In genomic region chr10:71244638-71245419, GRCh38 we compare ENCODE assay signal across 10 cellular contexts. TPM values are rescaled to one million over a fixed set of nuclear protein-coding genes. Genes with fewer than 3 reads are reported as not detected.
DNase-seq lines count a peak whose midpoint lies in the region; ATAC-seq, FAIRE-seq and TF ChIP-seq lines count a peak whose summit lies in the region.
"Had no signal": no experiment of that assay in that cellular context is flagged by ENCODE, and none has a peak within 500 bp of the region (broad histone marks: within the 10 kb centered on the region; RNA-seq: fewer than 3 reads in every experiment).

No MANE protein-coding gene starts in this region.

- WGBS in liver: 68% methylated on average over 27 of the region's 27 CpGs
- 30% methylated on average over 19 of the region's 27 CpGs for WGBS in HepG2 (ENCODE audit: low lambda C conversion rate)
- WGBS in endodermal cell (ENCODE audit: insufficient coverage in 1 of 2, insufficient read length in 1 of 2), 2 experiments: 89 to 90% methylated on average over 21 to 27 of the region's 27 CpGs

- no peaks in the 10 kb centered on the region for H3K79me2 ChIP-seq in HepG2 (ENCODE audit: insufficient read depth, low read length)

- no peak overlapping the region for H2AFZ ChIP-seq in HepG2 (ENCODE audit: low read length)

- no peak overlapping the region for H3K4me3 ChIP-seq in liver (ENCODE audit: low read depth in 1 of 3, low read length in 3 of 3)
- H3K4me3 ChIP-seq in HepG2 (replicated peaks in 1 of 3; ENCODE audit: insufficient read depth in 1 of 3, low read depth in 2 of 3, low read length in 3 of 3): no peak overlapping the region
- H3K4me3 ChIP-seq in endodermal cell (ENCODE audit: low read length): no peak overlapping the region
- peak overlapping the region; percentile 44 to 62 for H3K4me3 ChIP-seq in mucosa of rectum (ENCODE audit: low read length in 2 of 2)

- peaks cover 0 to 21% (median 7%) of the 10 kb centered on the region in 4 donors for H3K4me1 ChIP-seq in liver (ENCODE audit: control insufficient read depth in 4 of 4, insufficient read depth in 4 of 4, low read length in 3 of 4)
- H3K4me1 ChIP-seq in HepG2 (ENCODE audit: insufficient read depth, low read length): no peaks in the 10 kb centered on the region
- peaks cover 19% of the 10 kb centered on the region for H3K4me1 ChIP-seq in endodermal cell (ENCODE audit: control insufficient read depth, insufficient read depth, low read length)
- H3K4me1 ChIP-seq in mucosa of rectum (ENCODE audit: control insufficient read depth in 2 of 2, insufficient read depth in 2 of 2, low read length in 2 of 2): peaks cover 66 to 79% of the 10 kb centered on the region in 2 donors

- H3K4me2 ChIP-seq in HepG2 (ENCODE audit: low read depth, low read length): no peak overlapping the region

- TF ChIP-seq RAD21 in liver (IDR thresholded peaks at IDR 0.05) (no peak), HepG2 (CRISPR knock-in tag; IDR thresholded peaks at IDR 0.05) (no peak)

- in situ Hi-C loops in HepG2 (cut with HindIII; ENCODE audit: extremely low pct_ligation_motif_present, low pct_unique_long_range_greater_than_20kb): no loop called here
- in situ Hi-C loops in GM13977 (cut with MboI; ENCODE audit: low pct_unique_long_range_greater_than_20kb, low sequenced_read_pairs, unreplicated experiment): no loop called here

- BruUV-seq in HepG2 (replicated peaks; lab: Mats Ljungman, UMichigan): no TSS peak

- FAIRE-seq in HepG2 (lab: Jason Lieb, UNC): no peak

- H3K36me3 ChIP-seq in liver (ENCODE audit: control insufficient read depth in 4 of 4, insufficient read depth in 3 of 4, low read depth in 1 of 4, low read length in 3 of 4): no peaks in the 10 kb centered on the region
- no peaks in the 10 kb centered on the region for H3K36me3 ChIP-seq in HepG2 (replicated peaks in 1 of 2; ENCODE audit: control insufficient read depth in 1 of 2, insufficient read depth in 2 of 2, low read length in 2 of 2)
- no peaks in the 10 kb centered on the region for H3K36me3 ChIP-seq in endodermal cell (ENCODE audit: control insufficient read depth, insufficient read depth, low read length)
- no peaks in the 10 kb centered on the region for H3K36me3 ChIP-seq in mucosa of rectum (ENCODE audit: control insufficient read depth in 2 of 2, insufficient read depth in 2 of 2, low read length in 2 of 2)

- H3K27ac ChIP-seq in liver (ENCODE audit: low read depth in 1 of 2, low read length in 2 of 2) (peak overlapping the region; percentile 19 to 31), HepG2 (ENCODE audit: extremely low read length, insufficient read depth, low read length) (no peak overlapping the region), endodermal cell (ENCODE audit: low read depth, low read length) (no peak overlapping the region), mucosa of rectum (ENCODE audit: low read depth in 2 of 2, low read length in 2 of 2) (peak overlapping the region; percentile 92 to 96)

- TF ChIP-seq CTCF in liver (IDR thresholded peaks at IDR 0.05; ENCODE audit: low read depth, low read length, missing input control) (no peak), HepG2 (CRISPR knock-in tag; IDR thresholded peaks at IDR 0.05) (no peak), endodermal cell (conservative IDR thresholded peaks at IDR 0.05) (no peak), GM13977 (IDR thresholded peaks at IDR 0.05; ENCODE audit: extremely low read depth, insufficient read depth, missing control alignments) (no peak)

- H3K4me3 Mint-ChIP-seq in endodermal cell: no peak overlapping the region

- DNase-seq in HepG2 (ENCODE audit: low spot score) (no peak), endodermal cell (no peak), GM13977 (ENCODE audit: low spot score) (no peak)
- DNase-seq: activated CD8-positive, alpha-beta memory T cell treated with anti-CD3 and anti-CD28 coated beads for 24 hours had no signal

- POLR2A ChIA-PET in HepG2 (lab: Yijun Ruan, JAX): no interaction called here

- H3K9me3 ChIP-seq in liver (ENCODE audit: control insufficient read depth in 4 of 4, low read length in 3 of 4) (no peaks in the 10 kb centered on the region), HepG2 (ENCODE audit: low read length) (no peaks in the 10 kb centered on the region), endodermal cell (ENCODE audit: control insufficient read depth, low read length) (no peaks in the 10 kb centered on the region), mucosa of rectum (ENCODE audit: control insufficient read depth in 2 of 2, low read length in 2 of 2) (no peaks in the 10 kb centered on the region)

- no peak for ATAC-seq in HepG2
- ATAC-seq in HG02870 (IDR thresholded peaks at IDR 0.05; ENCODE audit: unreplicated experiment): no peak
- no peak for ATAC-seq in HG02970 (IDR thresholded peaks at IDR 0.05; ENCODE audit: low FRiP score, unreplicated experiment)
- ATAC-seq in GM21825 (IDR thresholded peaks at IDR 0.05; ENCODE audit: unreplicated experiment): no peak
- ATAC-seq: HCT116 had no signal

- H3K9me3 Mint-ChIP-seq in endodermal cell: no peaks in the 10 kb centered on the region

- peaks cover 23% of the 10 kb centered on the region for H3K4me1 Mint-ChIP-seq in endodermal cell

- H3K36me3 Mint-ChIP-seq in endodermal cell (ENCODE audit: low read depth): no peaks in the 10 kb centered on the region

- peaks cover 3% of the 10 kb centered on the region; the same call in 1 of the 2 replicates for H4K20me1 ChIP-seq in HepG2 (ENCODE audit: insufficient read depth, low read length)

- H3K27ac Mint-ChIP-seq in endodermal cell: peak overlapping the region; percentile 14

- no peaks in the 10 kb centered on the region for H3K27me3 ChIP-seq in liver (ENCODE audit: control insufficient read depth in 4 of 4, insufficient read depth in 4 of 4, low read length in 3 of 4)
- peaks cover 9 to 33% of the 10 kb centered on the region in 2 experiments; a peak in 3 of 5 replicates for H3K27me3 ChIP-seq in HepG2 (ENCODE audit: control insufficient read depth in 1 of 2, insufficient read depth in 2 of 2, low read length in 2 of 2)
- no peaks in the 10 kb centered on the region for H3K27me3 ChIP-seq in endodermal cell (ENCODE audit: control insufficient read depth, insufficient read depth, low read length, poor library complexity, severe bottlenecking)
- H3K27me3 ChIP-seq in mucosa of rectum (ENCODE audit: control insufficient read depth in 2 of 2, insufficient read depth in 2 of 2, low read length in 2 of 2): no peaks in the 10 kb centered on the region

- CTCF ChIA-PET in HepG2 (lab: Yijun Ruan, JAX; ENCODE audit: low intra/inter-chr PET ratio, low total read pairs): no interaction called here

- no peak for TF ChIP-seq EP300 in HepG2 (IDR thresholded peaks at IDR 0.05; ENCODE audit: low read depth in 2 of 2, low read length in 2 of 2)
- TF ChIP-seq EP300 in HepG2 (CRISPR knock-in tag; IDR thresholded peaks at IDR 0.05; ENCODE audit: borderline replicate concordance): no peak

- H3K9ac ChIP-seq in liver (ENCODE audit: low read depth in 1 of 2, low read length in 2 of 2) (no peak overlapping the region), HepG2 (ENCODE audit: insufficient read depth, low read depth, low read length) (no peak overlapping the region), endodermal cell (ENCODE audit: extremely low read depth, low read length, poor library complexity, severe bottlenecking) (no peak overlapping the region), mucosa of rectum (ENCODE audit: low read depth in 1 of 2, low read length in 2 of 2) (peak overlapping the region; percentile 69 to 77)

- no peaks in the 10 kb centered on the region for H3K27me3 Mint-ChIP-seq in endodermal cell (ENCODE audit: insufficient read depth)

- no peak for TF ChIP-seq POLR2A in HepG2 (IDR thresholded peaks at IDR 0.05; ENCODE audit: insufficient read depth in 1 of 2, low read depth in 2 of 2, low read length in 2 of 2)

- intact Hi-C loops in HepG2 (cut with micrococcal nuclease; ENCODE audit: unreplicated experiment): no loop called here

TF ChIP-seq in liver, 16 proteins besides CTCF, POLR2A, EP300 and RAD21:
- TF ChIP-seq NR2F2 (IDR thresholded peaks at IDR 0.05) (peak; percentile 40), JUND (IDR thresholded peaks at IDR 0.05) (no peak)

TF ChIP-seq in HepG2, 621 proteins besides CTCF, POLR2A, EP300 and RAD21 (continues in another document):
- no peak for TF ChIP-seq KLF16 (CRISPR knock-in tag; IDR thresholded peaks at IDR 0.05)
- no peak for TF ChIP-seq RFX5 (IDR thresholded peaks at IDR 0.05; ENCODE audit: low read depth, low read length)

RNA-seq across cellular contexts. Expression of gene UNC5B, which starts 32.5 kb away (rescaled TPM):
- total RNA-seq in liver: 1 to 10 TPM; 1.4 to 1.8 TPM
- 1 to 10 TPM in 1 of 2 donors, under 1 TPM in 1; 0.56 to 1.2 TPM for polyA plus RNA-seq in liver
- 0.07 TPM in 1 of 2 replicates, not detected in the other for total RNA-seq in HepG2 (2016; rRNA removed; fragmentation: Illumina TruSeq; extraction: Trizol)
- total RNA-seq in HepG2 (2016; cell fraction: cytosol; rRNA removed; fragmentation: Illumina TruSeq; extraction: Trizol; ENCODE audit: low read depth): not detected in 2 replicates
- total RNA-seq in HepG2 (2016; cell fraction: insoluble cytoplasmic fraction; rRNA removed; fragmentation: Illumina TruSeq; extraction: Trizol): 0.04 TPM in 1 of 2 replicates, not detected in the other
- total RNA-seq in HepG2 (2016; cell fraction: membrane; rRNA removed; fragmentation: Illumina TruSeq; extraction: Trizol): not detected in 2 replicates
- total RNA-seq in HepG2 (2016; cell fraction: nucleus; rRNA removed; fragmentation: Illumina TruSeq; extraction: Trizol): 0.06 TPM in 2 replicates
- polyA plus RNA-seq in HepG2 (2011; rRNA removed): 0.07 and 0.13 TPM in 2 replicates
- polyA plus RNA-seq in HepG2 (2011; cell fraction: cytosol; rRNA removed): 0.05 and 0.08 TPM in 2 replicates
- polyA plus RNA-seq in HepG2 (2011; cell fraction: nucleus; rRNA removed): 0.21 and 0.24 TPM in 2 replicates
- 0.13 and 0.21 TPM in 2 replicates for polyA plus RNA-seq in HepG2 (2012)
- polyA plus RNA-seq in HepG2 (2016; cell fraction: cytosol; fragmentation: Illumina TruSeq; extraction: Trizol; ENCODE audit: low read depth): not detected in 2 replicates
- 0.04 TPM in 1 of 2 replicates, not detected in the other for polyA plus RNA-seq in HepG2 (2016; cell fraction: insoluble cytoplasmic fraction; fragmentation: Illumina TruSeq; extraction: Trizol; ENCODE audit: low read depth)
- 0.02 TPM in 1 of 2 replicates, not detected in the other for polyA plus RNA-seq in HepG2 (2016; cell fraction: membrane; fragmentation: Illumina TruSeq; extraction: Trizol; ENCODE audit: low read depth)
- polyA plus RNA-seq in HepG2 (2016; cell fraction: nucleus; fragmentation: Illumina TruSeq; extraction: Trizol; ENCODE audit: insufficient read depth, low read depth): 0.07 and 0.16 TPM in 2 replicates
- polyA minus RNA-seq in HepG2 (2011; rRNA and poly(A)+ RNA removed; ENCODE audit: low replicate concordance): 0.38 and 7.2 TPM in 2 replicates
- polyA minus RNA-seq in HepG2 (2011; cell fraction: cytosol; rRNA and poly(A)+ RNA removed): 0.10 TPM in 1 of 2 replicates, not detected in the other
- 0.12 and 0.13 TPM in 2 replicates for polyA minus RNA-seq in HepG2 (2011; cell fraction: nucleus; rRNA and poly(A)+ RNA removed)
- 10 to 100 TPM in 1 of 2 donors, 1 to 10 TPM in 1; 9.7 to 14.5 TPM for total RNA-seq in endodermal cell
- 14.7 TPM for polyA plus RNA-seq in endodermal cell (2013, experiment 1 of 2)
- polyA plus RNA-seq in endodermal cell (2013, experiment 2 of 2): 13.2 TPM

Comparison
In these comparisons a context has a peak if more than half of its experiments do, and no peak if none do; other contexts are left out.
1. H3K27ac ChIP-seq: peak in liver (2 of 2) and mucosa of rectum (2 of 2); none in HepG2 (single experiment) and endodermal cell (single experiment).
2. H3K4me3 ChIP-seq: peak in mucosa of rectum (2 of 2); none in liver (0 of 3), HepG2 (0 of 3) and endodermal cell (single experiment).
3. H3K9ac ChIP-seq: peak in mucosa of rectum (2 of 2); none in liver (0 of 2), HepG2 (single experiment) and endodermal cell (single experiment).